In the genomic region with DNA sequence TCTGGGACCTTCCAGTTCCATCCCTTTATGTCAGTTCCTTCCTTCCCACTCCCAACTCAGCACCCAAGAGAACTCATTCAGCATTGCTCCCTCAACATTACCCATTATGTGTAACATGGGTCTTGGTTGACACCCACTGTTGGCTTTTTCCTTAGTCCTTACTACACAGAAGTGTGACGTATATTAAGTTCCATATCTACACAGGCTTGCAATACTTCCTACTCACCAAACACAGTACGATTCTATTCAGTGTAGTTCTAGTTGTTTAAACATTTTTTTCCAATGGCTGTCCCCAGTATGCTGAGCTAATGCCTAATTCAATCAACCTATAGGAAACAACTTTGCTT, we compare ENCODE assay signal across 8 cellular contexts. TPM values are rescaled to one million over a fixed set of nuclear protein-coding genes. Genes with fewer than 3 reads are reported as not detected.
DNase-seq lines count a peak whose midpoint lies in the region; ATAC-seq and TF ChIP-seq lines count a peak whose summit lies in the region.

No MANE protein-coding gene starts in this region.

- H3K36me3 Mint-ChIP-seq in activated CD8-positive, alpha-beta T cell treated with anti-CD3 and anti-CD28 coated beads for 36 hours (ENCODE audit: low read depth), result no peaks in the 10 kb centered on the region

- ATAC-seq in GM18505 (IDR thresholded peaks at IDR 0.05; ENCODE audit: unreplicated experiment) (peak; percentile 6), HG02852 (IDR thresholded peaks at IDR 0.05; ENCODE audit: unreplicated experiment) (peak; percentile 19)
- ATAC-seq in activated CD8-positive, alpha-beta T cell treated with anti-CD3 and anti-CD28 coated beads for 36 hours, result peak; percentile 59

- peak overlapping the region; percentile 78 for H4K91ac ChIP-seq in mesenchymal stem cell (ENCODE audit: low read length)

- peak overlapping the region; percentile 44 to 97 for H3K18ac ChIP-seq in mesenchymal stem cell (ENCODE audit: low read depth in 1 of 2, low read length in 2 of 2)

- H4K8ac ChIP-seq in mesenchymal stem cell (ENCODE audit: low read length), result peak overlapping the region; percentile 83

- peaks cover 41% of the 10 kb centered on the region for H3K4me1 Mint-ChIP-seq in activated CD8-positive, alpha-beta T cell treated with anti-CD3 and anti-CD28 coated beads for 36 hours (ENCODE audit: low read depth)

- H3K9me3 ChIP-seq in mesenchymal stem cell (ENCODE audit: control insufficient read depth, low read length), result no peaks in the 10 kb centered on the region

- H2AK5ac ChIP-seq in mesenchymal stem cell (ENCODE audit: low read length, severe bottlenecking), result peak overlapping the region; percentile 96

- peak overlapping the region; percentile 94 for H3K27ac Mint-ChIP-seq in activated CD8-positive, alpha-beta T cell treated with anti-CD3 and anti-CD28 coated beads for 36 hours

- no peaks in the 10 kb centered on the region for H3K27me3 ChIP-seq in mesenchymal stem cell (ENCODE audit: control insufficient read depth in 1 of 2, insufficient read depth in 1 of 2, low read length in 2 of 2)

- WGBS in mesenchymal stem cell, result 92% methylated on average over 2 of the region's 2 CpGs

- peak overlapping the region; percentile 26 to 93 for H2BK12ac ChIP-seq in mesenchymal stem cell (ENCODE audit: low read length in 2 of 2)

- H3K4me1 ChIP-seq in mesenchymal stem cell (ENCODE audit: control insufficient read depth, insufficient read depth, low read depth, low read length), result peaks cover 13% of the 10 kb centered on the region

- H3K79me1 ChIP-seq in mesenchymal stem cell (replicated peaks; ENCODE audit: low read length, poor library complexity, severe bottlenecking), result peaks cover 5% of the 10 kb centered on the region

- no peak overlapping the region for H3K23ac ChIP-seq in mesenchymal stem cell (ENCODE audit: low read length in 2 of 2)

- no peaks in the 10 kb centered on the region for H3K27me3 Mint-ChIP-seq in activated CD8-positive, alpha-beta T cell treated with anti-CD3 and anti-CD28 coated beads for 36 hours

- intact Hi-C loops in activated CD8-positive, alpha-beta T cell treated with anti-CD3 and anti-CD28 coated beads for 36 hours (cut with micrococcal nuclease), result loop anchor here (5.0 kb wide), 4 partner anchors 35 to 180 kb away; no protein-coding TSS in a partner anchor

- H3K36me3 ChIP-seq in mesenchymal stem cell (ENCODE audit: control insufficient read depth in 1 of 2, insufficient read depth in 2 of 2, low read depth in 1 of 2, low read length in 2 of 2), result peaks cover 3 to 6% of the 10 kb centered on the region in 2 experiments

- H2BK120ac ChIP-seq in mesenchymal stem cell (ENCODE audit: low read depth, low read length), result peak overlapping the region; percentile 45

- no peak overlapping the region for H3K14ac ChIP-seq in mesenchymal stem cell (ENCODE audit: low read length in 2 of 2)

- H2BK15ac ChIP-seq in mesenchymal stem cell (ENCODE audit: low read depth, poor library complexity, severe bottlenecking), result peak overlapping the region; percentile 15

- TF ChIP-seq CTCF in activated CD8-positive, alpha-beta T cell treated with anti-CD3 and anti-CD28 coated beads for 36 hours (IDR thresholded peaks at IDR 0.05), result no peak

- no peak for DNase-seq in activated CD8-positive, alpha-beta T cell treated with anti-CD3 and anti-CD28 coated beads for 36 hours
- DNase-seq in mesenchymal stem cell (no peak), kidney tubule cell (ENCODE audit: low spot score) (no peak), HuH-7.5 (ENCODE audit: low spot score) (no peak), DMS53 (lab: John Stamatoyannopoulos, UW) (no peak), NCI-H446 (lab: John Stamatoyannopoulos, UW) (no peak)

- no peaks in the 10 kb centered on the region for H3K9me3 Mint-ChIP-seq in activated CD8-positive, alpha-beta T cell treated with anti-CD3 and anti-CD28 coated beads for 36 hours

- peak overlapping the region in 1 of 2 experiments; percentile 17 for H3K4me3 ChIP-seq in mesenchymal stem cell (ENCODE audit: insufficient read depth in 1 of 2, low read depth in 1 of 2, low read length in 2 of 2)

- no peak for TF ChIP-seq POLR2A in GM18505 (IDR thresholded peaks at IDR 0.05; ENCODE audit: borderline replicate concordance, extremely low read depth, insufficient read depth, insufficient read length)

- H3K27ac ChIP-seq in mesenchymal stem cell (ENCODE audit: low read length, poor library complexity, severe bottlenecking), result peak overlapping the region; percentile 95

- peak overlapping the region; percentile 58 for H2BK5ac ChIP-seq in mesenchymal stem cell (ENCODE audit: low read depth, low read length, poor library complexity, severe bottlenecking)

- peak overlapping the region; percentile 59 to 69 for H3K4ac ChIP-seq in mesenchymal stem cell (ENCODE audit: low read depth in 1 of 2, low read length in 2 of 2)

- H3K9ac ChIP-seq in mesenchymal stem cell (ENCODE audit: low read length), result peak overlapping the region; percentile 61

- CTCF ChIA-PET in activated CD8-positive, alpha-beta T cell treated with anti-CD3 and anti-CD28 coated beads for 36 hours (lab: Charles Lee), result interaction anchor here (0.8 to 6.0 kb wide), 12 partner anchors 11 to 349 kb away, joined by 3 to 35 read pairs (median 3); no protein-coding TSS in a partner anchor

- POLR2A ChIA-PET in activated CD8-positive, alpha-beta T cell treated with anti-CD3 and anti-CD28 coated beads for 36 hours (lab: Charles Lee), result interaction anchor here (2.1 kb wide), 1 partner anchor 15 kb away, joined by 9 read pairs; no protein-coding TSS in a partner anchor

- H2AFZ ChIP-seq in mesenchymal stem cell (ENCODE audit: low read depth, low read length), result no peak overlapping the region

- no peak overlapping the region for H3K4me2 ChIP-seq in mesenchymal stem cell (ENCODE audit: low read length, poor library complexity, severe bottlenecking)

- H3K4me3 Mint-ChIP-seq in activated CD8-positive, alpha-beta T cell treated with anti-CD3 and anti-CD28 coated beads for 36 hours, result peak overlapping the region; percentile 59

RNA-seq across cellular contexts. Expression of a gene that starts 37.7 kb away (rescaled TPM):
- total RNA-seq in activated CD8-positive, alpha-beta T cell treated with anti-CD3 and anti-CD28 coated beads for 36 hours, result 1 to 10 TPM; 8.2 to 9.6 TPM
- 22.2 TPM for polyA plus RNA-seq in mesenchymal stem cell (2013, experiment 1 of 2)
- 22.1 TPM for polyA plus RNA-seq in mesenchymal stem cell (2013, experiment 2 of 2)

Comparison
In these comparisons a context has a peak if more than half of its experiments do, and no peak if none do; other contexts are left out.
1. ATAC-seq: peak in every context shown above with its lines; median percentile 59 in activated CD8-positive, alpha-beta T cell treated with anti-CD3 and anti-CD28 coated beads for 36 hours; 19 in HG02852; 6 in GM18505.